ENCODE assay signal across 36 cellular contexts in the genomic region with DNA sequence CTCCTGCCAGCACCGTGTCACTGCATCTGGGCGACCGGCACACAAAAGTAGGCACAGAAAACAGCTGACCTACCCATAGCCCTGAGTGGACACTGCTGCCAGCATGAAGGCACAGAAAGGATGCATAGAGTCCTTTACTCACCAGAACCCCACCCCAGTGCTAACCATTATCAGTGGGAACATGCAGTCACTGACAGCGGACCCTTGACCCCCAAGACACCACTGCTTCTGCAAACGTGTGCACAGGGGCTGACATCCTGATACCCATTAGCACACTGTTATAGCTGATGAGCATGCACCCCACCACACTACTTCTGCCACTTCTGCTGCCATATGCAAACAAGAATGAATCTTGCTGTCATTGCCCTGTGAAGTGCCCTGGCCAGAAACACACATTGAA.
"Had no signal": no experiment of that assay in that cellular context is flagged by ENCODE, and none has a peak within 500 bp of the region (broad histone marks: within the 10 kb centered on the region; RNA-seq: fewer than 3 reads in every experiment).

No MANE protein-coding gene starts in this region.

- H3K27ac ChIP-seq: adrenal gland, body of pancreas, brain microvascular endothelial cell, breast epithelium, VCaP had no signal

- DNase-seq: activated B cell treated with CpG ODN at 0.5 μM for 24 hours; activated CD4-positive, alpha-beta memory T cell treated with anti-CD3 and anti-CD28 coated beads for 36 hours; activated CD4-positive, alpha-beta T cell treated with anti-CD3 and anti-CD28 coated beads for 4 hours; activated CD4-positive, alpha-beta T cell treated with anti-CD3 and anti-CD28 coated beads, Interleukin-2, amount 10 ng/mL, durations not matched to agents 24 days and 14 days; activated CD4-positive, alpha-beta T cell treated with anti-CD3 and anti-CD28 coated beads, Interleukin-2, amount 50 U/mL, for 1 hour; activated CD4-positive, alpha-beta T cell treated with anti-CD3 and anti-CD28 coated beads, Interleukin-2, amount 50 U/mL, for 4 hours; activated CD4-positive, CD25-positive, alpha-beta regulatory T cell treated with anti-CD3 and anti-CD28 coated beads, Interleukin-2, amount 50 U/mL, for 72 hours; activated CD8-positive, alpha-beta memory T cell treated with anti-CD3 and anti-CD28 coated beads, Interleukin-2, amount 50 U/mL, for 4 hours; activated CD8-positive, alpha-beta T cell treated with anti-CD3 and anti-CD28 coated beads for 36 hours; activated effector memory CD4-positive, alpha-beta T cell treated with anti-CD3 and anti-CD28 coated beads, Interleukin-2, amount 50 U/mL, for 16 hours; activated gamma-delta T cell treated with Interleukin-2 at 50 U/mL for 16 hours; activated naive CD4-positive, alpha-beta T cell; activated naive CD4-positive, alpha-beta T cell treated with anti-CD3 and anti-CD28 coated beads for 36 hours; activated naive CD4-positive, alpha-beta T cell treated with anti-CD3 and anti-CD28 coated beads, Interleukin-2, amount 50 U/mL, for 16 hours; activated naive CD8-positive, alpha-beta T cell treated with anti-CD3 and anti-CD28 coated beads for 36 hours; activated T-cell treated with anti-CD3 and anti-CD28 coated beads for 4 hours; activated T-cell treated with anti-CD3 and anti-CD28 coated beads, Interleukin-2, amount 50 U/mL, for 1 hour; activated T-cell treated with anti-CD3 and anti-CD28 coated beads, Interleukin-2, amount 50 U/mL, for 4 hours; activated T-cell treated with anti-CD3 and anti-CD28 coated beads, Interleukin-2, amount 50 U/mL, for 72 hours; adrenal gland; amniotic stem cell; body of pancreas; brain microvascular endothelial cell; central memory CD4-positive, alpha-beta T cell; T-helper 1 cell; T-helper 2 cell; T-helper 9 cell had no signal

- H3K27ac Mint-ChIP-seq: activated B cell treated with CpG ODN at 0.5 μM for 24 hours; activated CD4-positive, alpha-beta memory T cell treated with anti-CD3 and anti-CD28 coated beads for 36 hours; activated CD4-positive, alpha-beta T cell treated with anti-CD3 and anti-CD28 coated beads, Interleukin-2, amount 10 ng/mL, durations not matched to agents 24 days and 14 days; activated CD8-positive, alpha-beta T cell treated with anti-CD3 and anti-CD28 coated beads for 36 hours; activated naive CD4-positive, alpha-beta T cell treated with anti-CD3 and anti-CD28 coated beads for 36 hours; activated naive CD4-positive, alpha-beta T cell treated with anti-CD3 and anti-CD28 coated beads, Interleukin-2, amount 50 U/mL, for 72 hours; activated naive CD8-positive, alpha-beta T cell treated with anti-CD3 and anti-CD28 coated beads for 36 hours; activated T-cell treated with anti-CD3 and anti-CD28 coated beads, Interleukin-2, amount 50 U/mL, for 72 hours; activated T-helper 1 cell treated with anti-CD3 and anti-CD28 coated beads, Interleukin-12 subunit alpha, Interleukin-12 subunit beta, Interleukin-2, Interleukin-4 antibody, amounts not matched to agents 30 ng/mL and 10 ng/mL and 1 ng/mL, durations not matched to agents 14 hours and 24 hours and 36 hours; activated T-helper 17 cell treated with anti-CD3 and anti-CD28 coated beads, Interleukin-2, amount 50 U/mL, for 72 hours; T-helper 1 cell treated with Interleukin-12 subunit alpha and Interleukin-12 subunit beta and Interleukin-4 antibody, amounts not matched to agents 30 μg/mL and 1 μg/mL, for 36 hours; T-helper 2 cell treated with Interferon-gamma antibody and Interleukin-4, amounts not matched to agents 5 μg/mL and 100 μg/mL, for 36 hours had no signal

- H3K36me3 ChIP-seq: adrenal gland, brain microvascular endothelial cell, breast epithelium had no signal

- ATAC-seq: activated CD8-positive, alpha-beta T cell treated with anti-CD3 and anti-CD28 coated beads for 36 hours; activated naive CD4-positive, alpha-beta T cell treated with anti-CD3 and anti-CD28 coated beads, Interleukin-2, amount 50 U/mL, for 72 hours; activated T-cell treated with anti-CD3 and anti-CD28 coated beads, Interleukin-2, amount 50 U/mL, for 4 hours; activated T-cell treated with anti-CD3 and anti-CD28 coated beads, Interleukin-2, amount 50 U/mL, for 72 hours; activated T-helper 17 cell treated with anti-CD3 and anti-CD28 coated beads, Interleukin-2, amount 50 U/mL, for 72 hours; body of pancreas had no signal

- FAIRE-seq: astrocyte, TTC549 had no signal

- H3K36me3 Mint-ChIP-seq: activated CD4-positive, alpha-beta memory T cell treated with anti-CD3 and anti-CD28 coated beads for 36 hours; activated naive CD8-positive, alpha-beta T cell treated with anti-CD3 and anti-CD28 coated beads for 36 hours had no signal

- H3K4me1 Mint-ChIP-seq: activated B cell treated with CpG ODN at 0.5 μM for 24 hours; activated CD4-positive, alpha-beta T cell treated with anti-CD3 and anti-CD28 coated beads, Interleukin-2, amount 10 ng/mL, durations not matched to agents 24 days and 14 days; activated naive CD8-positive, alpha-beta T cell treated with anti-CD3 and anti-CD28 coated beads for 36 hours; activated T-helper 17 cell treated with anti-CD3 and anti-CD28 coated beads, Interleukin-2, amount 50 U/mL, for 72 hours had no signal

- H3K27me3 ChIP-seq: adrenal gland, body of pancreas, brain microvascular endothelial cell, breast epithelium had no signal

- H3K4me1 ChIP-seq: adrenal gland, body of pancreas, breast epithelium had no signal

- H3K27me3 Mint-ChIP-seq: activated B cell treated with CpG ODN at 0.5 μM for 24 hours; activated CD4-positive, alpha-beta memory T cell treated with anti-CD3 and anti-CD28 coated beads for 36 hours; activated CD4-positive, alpha-beta T cell treated with anti-CD3 and anti-CD28 coated beads, Interleukin-2, amount 10 ng/mL, durations not matched to agents 24 days and 14 days; activated CD8-positive, alpha-beta T cell treated with anti-CD3 and anti-CD28 coated beads for 36 hours; activated naive CD8-positive, alpha-beta T cell treated with anti-CD3 and anti-CD28 coated beads for 36 hours; activated T-helper 17 cell treated with anti-CD3 and anti-CD28 coated beads, Interleukin-2, amount 50 U/mL, for 72 hours had no signal

- H3K9me3 ChIP-seq: adrenal gland, body of pancreas had no signal

- H3K4me3 ChIP-seq: adrenal gland, body of pancreas, breast epithelium had no signal

- H3K4me3 Mint-ChIP-seq: activated B cell treated with CpG ODN at 0.5 μM for 24 hours; activated CD4-positive, alpha-beta memory T cell treated with anti-CD3 and anti-CD28 coated beads for 36 hours; activated CD4-positive, alpha-beta T cell treated with anti-CD3 and anti-CD28 coated beads, Interleukin-2, amount 10 ng/mL, durations not matched to agents 24 days and 14 days; activated CD8-positive, alpha-beta T cell treated with anti-CD3 and anti-CD28 coated beads for 36 hours; activated naive CD4-positive, alpha-beta T cell treated with anti-CD3 and anti-CD28 coated beads for 36 hours; activated naive CD8-positive, alpha-beta T cell treated with anti-CD3 and anti-CD28 coated beads for 36 hours; activated T-cell treated with anti-CD3 and anti-CD28 coated beads, Interleukin-2, amount 50 U/mL, for 4 hours; activated T-cell treated with anti-CD3 and anti-CD28 coated beads, Interleukin-2, amount 50 U/mL, for 72 hours; activated T-helper 1 cell treated with anti-CD3 and anti-CD28 coated beads, Interleukin-12 subunit alpha, Interleukin-12 subunit beta, Interleukin-2, Interleukin-4 antibody, amounts not matched to agents 30 ng/mL and 10 ng/mL and 1 ng/mL, durations not matched to agents 14 hours and 24 hours and 36 hours; activated T-helper 17 cell treated with anti-CD3 and anti-CD28 coated beads, Interleukin-2, amount 50 U/mL, for 72 hours; T-helper 1 cell treated with Interleukin-12 subunit alpha and Interleukin-12 subunit beta and Interleukin-4 antibody, amounts not matched to agents 30 μg/mL and 1 μg/mL, for 36 hours; T-helper 2 cell treated with Interferon-gamma antibody and Interleukin-4, amounts not matched to agents 5 μg/mL and 100 μg/mL, for 36 hours had no signal
